In genomic region chr12:124426594-124427550, GRCh38 we compare ENCODE assay signal across 14 cellular contexts.
DNase-seq lines count a peak whose midpoint lies in the region; ATAC-seq, FAIRE-seq and TF ChIP-seq lines count a peak whose summit lies in the region.
"Had no signal": no experiment of that assay in that cellular context is flagged by ENCODE, and none has a peak within 500 bp of the region (broad histone marks: within the 10 kb centered on the region; RNA-seq: fewer than 3 reads in every experiment).

No MANE protein-coding gene starts in this region.

- H3K9me3 ChIP-seq in K562 (replicated peaks; ENCODE audit: control insufficient read depth, insufficient read depth, low read depth, low read length), result 0 out of 2 replicates have a peak, but pooled peaks cover 2% of the 10 kb centered on the region
- no peaks in the 10 kb centered on the region for H3K9me3 ChIP-seq in lower lobe of right lung
- no peaks in the 10 kb centered on the region for H3K9me3 ChIP-seq in thyroid gland
- no peaks in the 10 kb centered on the region for H3K9me3 ChIP-seq in CD4-positive, alpha-beta memory T cell (ENCODE audit: control insufficient read depth in 1 of 2, low read length in 2 of 2)
- H3K9me3 ChIP-seq: A549 had no signal

- intact Hi-C loops in K562 (cut with micrococcal nuclease), result no loop called here
- intact Hi-C loops in lower lobe of right lung (cut with DNase I), result no loop called here
- intact Hi-C loops in thyroid gland (cut with DNase I), result no loop called here
- intact Hi-C loops in CD4-positive, alpha-beta memory T cell (cut with micrococcal nuclease), result no loop called here

- no peak for TF ChIP-seq POLR2A in K562 (conservative IDR thresholded peaks at IDR 0.05)
- no peak for TF ChIP-seq POLR2A in thyroid gland (IDR thresholded peaks at IDR 0.05)

- H3K27me3 Mint-ChIP-seq in CD4-positive, alpha-beta memory T cell, result no peaks in the 10 kb centered on the region
- no peaks in the 10 kb centered on the region for H3K27me3 Mint-ChIP-seq in activated CD4-positive, alpha-beta T cell treated with anti-CD3 and anti-CD28 coated beads, Interleukin-2, amount 10 ng/mL, durations not matched to agents 7 days and 5 days
- H3K27me3 Mint-ChIP-seq: activated CD4-positive, alpha-beta T cell treated with anti-CD3 and anti-CD28 coated beads, Interleukin-2, amount 10 ng/mL, durations not matched to agents 24 days and 14 days; naive thymus-derived CD8-positive, alpha-beta T cell had no signal

- peak; percentile 14 for DNase-seq in NCI-H748 (lab: John Stamatoyannopoulos, UW; ENCODE audit: unreplicated experiment)
- DNase-seq in NCI-H748 treated with DMSO at 0.1 percent for 48 hours (lab: John Stamatoyannopoulos, UW), result no peak
- DNase-seq in K562 (ENCODE audit: extremely low read depth in 1 of 4, low spot score in 3 of 4), result no peak
- DNase-seq in lower lobe of right lung, result no peak
- no peak for DNase-seq in thyroid gland
- DNase-seq in iPS-NIHi7 (ENCODE audit: extremely low spot score), result no peak
- DNase-seq in CD4-positive, alpha-beta memory T cell, result no peak
- DNase-seq in activated CD4-positive, alpha-beta T cell treated with anti-CD3 and anti-CD28 coated beads, Interleukin-2, amount 10 ng/mL, durations not matched to agents 7 days and 5 days, result no peak
- DNase-seq: activated CD4-positive, alpha-beta T cell treated with anti-CD3 and anti-CD28 coated beads, Interleukin-2, amount 10 ng/mL, durations not matched to agents 24 days and 14 days; activated naive CD4-positive, alpha-beta T cell treated with anti-CD3 and anti-CD28 coated beads, Interleukin-2, amount 50 U/mL, for 16 hours; naive thymus-derived CD8-positive, alpha-beta T cell; NCI-H526 had no signal

- peaks cover 2 to 12% (median 7%) of the 10 kb centered on the region in 4 donors for H3K4me1 Mint-ChIP-seq in CD4-positive, alpha-beta memory T cell
- H3K4me1 Mint-ChIP-seq in activated CD4-positive, alpha-beta T cell treated with anti-CD3 and anti-CD28 coated beads, Interleukin-2, amount 10 ng/mL, durations not matched to agents 7 days and 5 days, result no peaks in the 10 kb centered on the region
- H3K4me1 Mint-ChIP-seq: activated CD4-positive, alpha-beta T cell treated with anti-CD3 and anti-CD28 coated beads, Interleukin-2, amount 10 ng/mL, durations not matched to agents 24 days and 14 days had no signal

- H3K4me1 ChIP-seq in K562 (replicated peaks in 1 of 2; ENCODE audit: control insufficient read depth in 2 of 2, insufficient read depth in 2 of 2, low read length in 2 of 2), result peaks cover 19 to 45% of the 10 kb centered on the region in 2 experiments
- H3K4me1 ChIP-seq in lower lobe of right lung, result peaks cover 63% of the 10 kb centered on the region
- H3K4me1 ChIP-seq in thyroid gland, result peaks cover 24 to 49% of the 10 kb centered on the region in 2 donors
- no peaks in the 10 kb centered on the region for H3K4me1 ChIP-seq in CD4-positive, alpha-beta memory T cell (ENCODE audit: insufficient read depth, low read length)

- CTCF ChIA-PET in K562 (lab: Yijun Ruan, JAX; ENCODE audit: low intra/inter-chr PET ratio), result no interaction called here
- CTCF ChIA-PET in CD4-positive, alpha-beta memory T cell (lab: Charles Lee; ENCODE audit: partially characterized antibody), result no interaction called here
- CTCF ChIA-PET in activated CD4-positive, alpha-beta T cell treated with anti-CD3 and anti-CD28 coated beads, Interleukin-2, amount 10 ng/mL, durations not matched to agents 7 days and 5 days (lab: Charles Lee), result interaction anchor here (1.4 to 1.6 kb wide), 2 partner anchors 9 to 10 kb away, joined by 3 to 4 read pairs; no protein-coding TSS in a partner anchor

- H3K4me3 Mint-ChIP-seq in CD4-positive, alpha-beta memory T cell, result no peak overlapping the region
- H3K4me3 Mint-ChIP-seq in activated CD4-positive, alpha-beta T cell treated with anti-CD3 and anti-CD28 coated beads, Interleukin-2, amount 10 ng/mL, durations not matched to agents 7 days and 5 days, result no peak overlapping the region
- H3K4me3 Mint-ChIP-seq: activated CD4-positive, alpha-beta T cell treated with anti-CD3 and anti-CD28 coated beads, Interleukin-2, amount 10 ng/mL, durations not matched to agents 24 days and 14 days; naive thymus-derived CD8-positive, alpha-beta T cell; stimulated activated effector memory CD8-positive, alpha-beta T cell treated with anti-CD3 and anti-CD28 coated beads, Interleukin-12 subunit alpha, Interleukin-12 subunit beta, amount 100 ng/mL, for 72 hours had no signal

- H3K9me3 Mint-ChIP-seq in CD4-positive, alpha-beta memory T cell, result no peaks in the 10 kb centered on the region
- peaks cover 4% of the 10 kb centered on the region for H3K9me3 Mint-ChIP-seq in activated CD4-positive, alpha-beta T cell treated with anti-CD3 and anti-CD28 coated beads, Interleukin-2, amount 10 ng/mL, durations not matched to agents 7 days and 5 days
- H3K9me3 Mint-ChIP-seq: activated CD4-positive, alpha-beta T cell treated with anti-CD3 and anti-CD28 coated beads, Interleukin-2, amount 10 ng/mL, durations not matched to agents 24 days and 14 days; naive thymus-derived CD8-positive, alpha-beta T cell; stimulated activated effector memory CD8-positive, alpha-beta T cell treated with anti-CD3 and anti-CD28 coated beads, Interleukin-12 subunit alpha, Interleukin-12 subunit beta, amount 100 ng/mL, for 72 hours had no signal

- ATAC-seq in K562, result no peak
- ATAC-seq in lower lobe of right lung, result no peak
- ATAC-seq: A549; naive thymus-derived CD8-positive, alpha-beta T cell; stimulated activated effector memory CD8-positive, alpha-beta T cell treated with anti-CD3 and anti-CD28 coated beads, Interleukin-12 subunit alpha, Interleukin-12 subunit beta, amount 100 ng/mL, for 72 hours had no signal

- H3K9ac ChIP-seq in K562 (ENCODE audit: insufficient read depth in 1 of 2, low read depth in 2 of 2, low read length in 2 of 2), result no peak overlapping the region

- H2AFZ ChIP-seq in K562 (ENCODE audit: low read depth, low read length), result no peak overlapping the region

- no peaks in the 10 kb centered on the region for H3K9me1 ChIP-seq in K562 (ENCODE audit: control insufficient read depth, insufficient read depth, low read length)

- H3K4me2 ChIP-seq in K562 (ENCODE audit: insufficient read depth, low read length), result no peak overlapping the region
- H3K4me2 ChIP-seq: A549 had no signal

- H3K4me3 ChIP-seq in K562, result no peak overlapping the region
- H3K4me3 ChIP-seq in lower lobe of right lung, result no peak overlapping the region
- no peak overlapping the region for H3K4me3 ChIP-seq in thyroid gland (replicated peaks in 1 of 3)
- H3K4me3 ChIP-seq in CD4-positive, alpha-beta memory T cell (ENCODE audit: low read length in 2 of 2), result no peak overlapping the region
- H3K4me3 ChIP-seq: A549 had no signal

- BruUV-seq in K562 (replicated peaks; lab: Mats Ljungman, UMichigan), result no TSS peak

- 87% methylated on average over 35 of the region's 41 CpGs for WGBS in K562 (ENCODE audit: insufficient coverage, low coverage, missing lambda C conversion rate)
- 89 to 91% methylated on average over 30 to 41 of the region's 41 CpGs for WGBS in thyroid gland, 2 donors

- H3K27ac ChIP-seq in K562 (ENCODE audit: extremely low read depth, low read depth, low read length), result no peak overlapping the region
- peak overlapping the region; percentile 58 for H3K27ac ChIP-seq in lower lobe of right lung
- H3K27ac ChIP-seq in thyroid gland, result peak overlapping the region in 2 of 3 donors; percentile 30
- H3K27ac ChIP-seq in CD4-positive, alpha-beta memory T cell (ENCODE audit: low read depth, low read length), result no peak overlapping the region

- POLR2A ChIA-PET in K562 (lab: Yijun Ruan, JAX), result interaction anchor here (0.6 kb wide), 1 partner anchor 64 kb away, joined by 3 read pairs; no protein-coding TSS in a partner anchor
- POLR2A ChIA-PET in CD4-positive, alpha-beta memory T cell (lab: Charles Lee; ENCODE audit: partially characterized antibody), result no interaction called here
- POLR2A ChIA-PET in activated CD4-positive, alpha-beta T cell treated with anti-CD3 and anti-CD28 coated beads, Interleukin-2, amount 10 ng/mL, durations not matched to agents 7 days and 5 days (lab: Charles Lee), result no interaction called here

- peak overlapping the region in 1 of 7 donors; percentile 65 for H3K27ac Mint-ChIP-seq in CD4-positive, alpha-beta memory T cell
- no peak overlapping the region for H3K27ac Mint-ChIP-seq in activated CD4-positive, alpha-beta T cell treated with anti-CD3 and anti-CD28 coated beads, Interleukin-2, amount 10 ng/mL, durations not matched to agents 7 days and 5 days

- H3K27me3 ChIP-seq in K562 (ENCODE audit: control insufficient read depth in 2 of 2, insufficient read depth in 2 of 2, low read length in 2 of 2), result no peaks in the 10 kb centered on the region
- no peaks in the 10 kb centered on the region for H3K27me3 ChIP-seq in lower lobe of right lung (ENCODE audit: low read depth)
- H3K27me3 ChIP-seq in thyroid gland, result no peaks in the 10 kb centered on the region
- no peaks in the 10 kb centered on the region for H3K27me3 ChIP-seq in CD4-positive, alpha-beta memory T cell (ENCODE audit: insufficient read depth, low read length)

- H3K36me3 Mint-ChIP-seq in CD4-positive, alpha-beta memory T cell, result peaks cover 21 to 64% of the 10 kb centered on the region in 2 donors
- H3K36me3 Mint-ChIP-seq in activated CD4-positive, alpha-beta T cell treated with anti-CD3 and anti-CD28 coated beads, Interleukin-2, amount 10 ng/mL, durations not matched to agents 7 days and 5 days (ENCODE audit: low read depth), result peaks cover 11% of the 10 kb centered on the region

- H4K20me1 ChIP-seq in K562 (replicated peaks; ENCODE audit: control insufficient read depth, insufficient read depth, low read length), result no peaks in the 10 kb centered on the region

- H3K36me3 ChIP-seq in K562 (ENCODE audit: control insufficient read depth, insufficient read depth, low read length) (peaks cover 64% of the 10 kb centered on the region), lower lobe of right lung (peaks cover 66% of the 10 kb centered on the region), thyroid gland (peaks cover 14 to 26% of the 10 kb centered on the region in 2 donors)
- H3K36me3 ChIP-seq in CD4-positive, alpha-beta memory T cell (ENCODE audit: insufficient read depth, low read length), result peaks cover 18% of the 10 kb centered on the region

- no peak for FAIRE-seq in K562 (lab: Jason Lieb, UNC)
- FAIRE-seq: A549 had no signal

- peaks cover 7% of the 10 kb centered on the region; the same call in 2 of the 3 replicates for H3K79me2 ChIP-seq in K562 (ENCODE audit: control insufficient read depth, insufficient read depth, low read length)

- no peak for TF ChIP-seq EP300 in K562 (IDR thresholded peaks at IDR 0.05; ENCODE audit: low read length)

- TF ChIP-seq RAD21 in K562 (CRISPR knock-in tag; conservative IDR thresholded peaks at IDR 0.05 in 1 of 2, IDR thresholded peaks at IDR 0.05 in 1 of 2), result no peak

- TF ChIP-seq CTCF in K562 (IDR thresholded peaks at IDR 0.05 in 2 of 3, conservative IDR thresholded peaks at IDR 0.05 in 1 of 3; ENCODE audit: insufficient read depth in 2 of 3, low read depth in 1 of 3, low read length in 3 of 3), result no peak
- no peak for TF ChIP-seq CTCF in lower lobe of right lung (IDR thresholded peaks at IDR 0.05)
- no peak for TF ChIP-seq CTCF in thyroid gland (IDR thresholded peaks at IDR 0.05)

- in situ Hi-C loops in K562 (cut with MboI), result no loop called here

Comparison
In these comparisons a context has a peak if more than half of its experiments do, and no peak if none do; other contexts are left out.
1. H3K27ac ChIP-seq: peak in lower lobe of right lung (single experiment) and thyroid gland (2 of 3); none in K562 (single experiment) and CD4-positive, alpha-beta memory T cell (single experiment).